16 cellular contexts compared by ENCODE assay signal in the genomic region with DNA sequence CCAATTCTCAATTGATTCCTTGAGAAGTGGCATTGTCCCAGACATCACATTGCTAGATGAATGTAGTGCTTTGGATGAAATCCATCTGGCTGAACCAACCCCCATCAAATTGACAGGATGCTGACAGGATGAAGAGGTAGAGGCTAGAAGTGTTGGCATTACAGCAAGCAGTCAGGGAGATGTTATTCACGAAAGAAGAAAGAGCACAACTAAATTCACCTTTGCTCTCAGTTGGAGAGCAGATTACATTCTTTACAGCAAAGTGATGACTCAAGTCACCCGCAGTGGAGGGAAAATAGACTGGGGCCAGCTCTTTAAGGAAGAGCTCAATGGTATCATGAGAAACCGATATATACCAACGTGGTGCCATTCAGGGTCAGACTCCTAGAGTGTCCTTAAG.
DNase-seq lines count a peak whose midpoint lies in the region; ATAC-seq and TF ChIP-seq lines count a peak whose summit lies in the region.
"Had no signal": no experiment of that assay in that cellular context is flagged by ENCODE, and none has a peak within 500 bp of the region (broad histone marks: within the 10 kb centered on the region; RNA-seq: fewer than 3 reads in every experiment).

No MANE protein-coding gene starts in this region.

- TF ChIP-seq CTCF in epithelial cell of proximal tubule (conservative IDR thresholded peaks at IDR 0.05; ENCODE audit: low read depth, low read length), result no peak
- no peak for TF ChIP-seq CTCF in esophagus squamous epithelium (IDR thresholded peaks at IDR 0.05)

- H3K4me2 ChIP-seq in mesendoderm (ENCODE audit: low read length), result no peak overlapping the region

- no peak overlapping the region for H3K23ac ChIP-seq in mesendoderm (ENCODE audit: low read length)

- H3K56ac ChIP-seq in mesendoderm (ENCODE audit: low read length), result no peak overlapping the region

- no peak overlapping the region for H2AK5ac ChIP-seq in mesendoderm (ENCODE audit: low read length)

- H2BK15ac ChIP-seq in mesendoderm (replicated peaks; ENCODE audit: low read depth), result no peak overlapping the region

- H3K36me3 ChIP-seq in mesendoderm (ENCODE audit: control insufficient read depth, insufficient read depth, low read length), result no peaks in the 10 kb centered on the region
- no peaks in the 10 kb centered on the region for H3K36me3 ChIP-seq in esophagus squamous epithelium
- H3K36me3 ChIP-seq: BE2C had no signal

- H2BK5ac ChIP-seq in mesendoderm (ENCODE audit: low read length), result no peak overlapping the region

- H4K5ac ChIP-seq in mesendoderm (ENCODE audit: low read length), result no peak overlapping the region

- H4K8ac ChIP-seq in mesendoderm (ENCODE audit: low read depth, low read length), result no peak overlapping the region

- no peaks in the 10 kb centered on the region for H3K79me1 ChIP-seq in mesendoderm (ENCODE audit: low read length)

- TF ChIP-seq POLR2A in esophagus squamous epithelium (IDR thresholded peaks at IDR 0.05), result no peak

- H3K4me1 ChIP-seq in mesendoderm (ENCODE audit: control insufficient read depth, low read depth, low read length) (no peaks in the 10 kb centered on the region), esophagus squamous epithelium (peaks cover 0 to 6% (median 0%) of the 10 kb centered on the region in 3 donors)

- ATAC-seq in GM19467 (IDR thresholded peaks at IDR 0.05; ENCODE audit: unreplicated experiment), result no peak
- ATAC-seq: stimulated activated effector memory CD8-positive, alpha-beta T cell treated with anti-CD3 and anti-CD28 coated beads, Interleukin-12 subunit alpha, Interleukin-12 subunit beta, amount 100 ng/mL, for 72 hours had no signal

- WGBS in mesendoderm (ENCODE audit: extremely low coverage, insufficient coverage, low lambda C conversion rate), result no CpG with 5 or more reads among the region's 4 CpGs
- WGBS in esophagus squamous epithelium, 2 donors, result 48 to 56% methylated on average over 4 of the region's 4 CpGs

- H3K9ac ChIP-seq in mesendoderm (ENCODE audit: low read length), result no peak overlapping the region

- H3K79me2 ChIP-seq in mesendoderm (ENCODE audit: control insufficient read depth, insufficient read depth, low read length), result no peaks in the 10 kb centered on the region

- H3K27me3 ChIP-seq in mesendoderm (ENCODE audit: insufficient read depth, low read length, poor library complexity) (no peaks in the 10 kb centered on the region), esophagus squamous epithelium (no peaks in the 10 kb centered on the region)
- H3K27me3 ChIP-seq: BE2C had no signal

- no peak overlapping the region for H2BK120ac ChIP-seq in mesendoderm (ENCODE audit: low read depth, low read length)

- H3K27ac ChIP-seq in mesendoderm (ENCODE audit: low read depth, low read length) (no peak overlapping the region), esophagus squamous epithelium (no peak overlapping the region)
- H3K27ac ChIP-seq: RWPE1 had no signal

- peak; percentile 8 for DNase-seq in ELR (ENCODE audit: low read depth)
- peak; percentile 9 for DNase-seq in NCI-H446 treated with DMSO at 0.1 percent for 48 hours (lab: John Stamatoyannopoulos, UW)
- peak; percentile 20 for DNase-seq in epithelial cell of proximal tubule (ENCODE audit: low read depth)
- DNase-seq in mesendoderm, result peak; percentile 54
- DNase-seq in activated naive CD4-positive, alpha-beta T cell treated with anti-CD3 and anti-CD28 coated beads, Interleukin-2, amount 50 U/mL, for 16 hours, result no peak
- no peak for DNase-seq in middle frontal gyrus (ENCODE audit: extremely low spot score, low spot score)
- DNase-seq in esophagus squamous epithelium (lab: John Stamatoyannopoulos, UW), result no peak
- DNase-seq: activated naive CD8-positive, alpha-beta T cell treated with anti-CD3 and anti-CD28 coated beads for 36 hours; BE2C; foreskin fibroblast; GDM1; stimulated activated CD4-positive, alpha-beta T cell treated with anti-CD3 and anti-CD28 coated beads, Interleukin-12 subunit alpha, Interleukin-12 subunit beta, amount 100 ng/mL, for 4 hours had no signal

- H3K4me3 ChIP-seq in epithelial cell of proximal tubule (ENCODE audit: low read depth, low read length) (no peak overlapping the region), mesendoderm (ENCODE audit: low read length) (no peak overlapping the region), esophagus squamous epithelium (no peak overlapping the region)
- H3K4me3 ChIP-seq: lung had no signal

- no peak overlapping the region for H3K4ac ChIP-seq in mesendoderm (ENCODE audit: low read depth, low read length)

- H3K9me3 ChIP-seq in esophagus squamous epithelium, result no peaks in the 10 kb centered on the region
- H3K9me3 ChIP-seq: BE2C had no signal

- no peak overlapping the region for H3K18ac ChIP-seq in mesendoderm (ENCODE audit: low read length)

- intact Hi-C loops in esophagus squamous epithelium (cut with DNase I), result no loop called here

Comparison
In these comparisons a context has a peak if more than half of its experiments do, and no peak if none do; other contexts are left out.
1. DNase-seq: peak in ELR (single experiment), NCI-H446 treated with DMSO at 0.1 percent for 48 hours (single experiment), epithelial cell of proximal tubule (single experiment) and mesendoderm (single experiment); none in activated naive CD4-positive, alpha-beta T cell treated with anti-CD3 and anti-CD28 coated beads, Interleukin-2, amount 50 U/mL, for 16 hours (single experiment), middle frontal gyrus (single experiment) and esophagus squamous epithelium (single experiment).